ENCODE assay signal across 1 cellular context in genomic region chr5:150112211-150113046, GRCh38.
TF ChIP-seq lines count a peak whose summit lies in the region.

No MANE protein-coding gene starts in this region.

TF ChIP-seq in K562, 482 proteins besides CTCF, POLR2A, EP300 and RAD21:
- TF ChIP-seq ELF1 (tag; IDR thresholded peaks at IDR 0.05) = no peak
- TF ChIP-seq KDM2B (CRISPR knock-in tag; IDR thresholded peaks at IDR 0.05) = no peak
- no peak for TF ChIP-seq HEY1 (CRISPR knock-in tag; IDR thresholded peaks at IDR 0.05; ENCODE audit: borderline replicate concordance)
- TF ChIP-seq SREBF1 (IDR thresholded peaks at IDR 0.05; ENCODE audit: borderline replicate concordance, low read depth, low read length) = no peak
- TF ChIP-seq ZNF785 (CRISPR knock-in tag; IDR thresholded peaks at IDR 0.05) = no peak
- TF ChIP-seq COPS2 (conservative IDR thresholded peaks at IDR 0.05) = no peak
- no peak for TF ChIP-seq HSF4 (CRISPR knock-in tag; IDR thresholded peaks at IDR 0.05; ENCODE audit: borderline replicate concordance)
- no peak for TF ChIP-seq KAT2B (IDR thresholded peaks at IDR 0.05; ENCODE audit: low read depth, low read length)
- no peak for TF ChIP-seq ZNF23 (CRISPR knock-in tag; IDR thresholded peaks at IDR 0.05)
- TF ChIP-seq CCNT2 (IDR thresholded peaks at IDR 0.05; ENCODE audit: borderline replicate concordance, extremely low read depth, insufficient read length, low read depth, low read length) = no peak
- no peak for TF ChIP-seq ZBTB49 (CRISPR knock-in tag; IDR thresholded peaks at IDR 0.05; ENCODE audit: borderline replicate concordance)
- no peak for TF ChIP-seq SMARCC2 (IDR thresholded peaks at IDR 0.05; ENCODE audit: low read depth)
- TF ChIP-seq KLF10 (CRISPR knock-in tag; IDR thresholded peaks at IDR 0.05) = no peak
- TF ChIP-seq HIVEP1 (CRISPR knock-in tag; IDR thresholded peaks at IDR 0.05) = no peak
- TF ChIP-seq ZNF780A (CRISPR knock-in tag; IDR thresholded peaks at IDR 0.05) = no peak
- no peak for TF ChIP-seq POLR3G (IDR thresholded peaks at IDR 0.05; ENCODE audit: extremely low read depth, insufficient read length, insufficient replicate concordance)
- no peak for TF ChIP-seq CCAR2 (IDR thresholded peaks at IDR 0.05; ENCODE audit: low read depth, low read length)
- TF ChIP-seq MCM3 (IDR thresholded peaks at IDR 0.05) = no peak
- no peak for TF ChIP-seq TEAD1 (CRISPR knock-in tag; IDR thresholded peaks at IDR 0.05)
- no peak for TF ChIP-seq HMG20B (CRISPR knock-in tag; IDR thresholded peaks at IDR 0.05)
